1 cellular context compared by ENCODE assay signal in genomic region chr2:195657634-195658540, GRCh38.
TF ChIP-seq lines count a peak whose summit lies in the region.

No MANE protein-coding gene starts in this region.

TF ChIP-seq in K562, 482 proteins besides CTCF, POLR2A, EP300 and RAD21 (continued from another document and continues in another):
- TF ChIP-seq PBX2 (CRISPR knock-in tag; IDR thresholded peaks at IDR 0.05; ENCODE audit: low read depth), result no peak
- no peak for TF ChIP-seq PBX2 (tag; conservative IDR thresholded peaks at IDR 0.05; ENCODE audit: low read depth)
- TF ChIP-seq JUN (IDR thresholded peaks at IDR 0.05; ENCODE audit: borderline replicate concordance, low read depth, low read length), result no peak
- TF ChIP-seq JUN (CRISPR knock-in tag; IDR thresholded peaks at IDR 0.05; ENCODE audit: borderline replicate concordance), result no peak
- TF ChIP-seq EWSR1 (IDR thresholded peaks at IDR 0.05; ENCODE audit: borderline replicate concordance, low read depth, partially characterized antibody), result no peak
- no peak for TF ChIP-seq MYBL2 (IDR thresholded peaks at IDR 0.05; ENCODE audit: low read depth)
- TF ChIP-seq MYBL2 (CRISPR knock-in tag; IDR thresholded peaks at IDR 0.05; ENCODE audit: borderline replicate concordance), result no peak
- no peak for TF ChIP-seq E2F4 (CRISPR knock-in tag; IDR thresholded peaks at IDR 0.05; ENCODE audit: low read depth)
- TF ChIP-seq TRIM25 (IDR thresholded peaks at IDR 0.05; ENCODE audit: borderline replicate concordance), result no peak
- no peak for TF ChIP-seq OTX1 (CRISPR knock-in tag; IDR thresholded peaks at IDR 0.05)
- no peak for TF ChIP-seq ZNF274 (IDR thresholded peaks at IDR 0.05; ENCODE audit: borderline replicate concordance, low read depth, low read length)
- TF ChIP-seq BCL6 (CRISPR knock-in tag; IDR thresholded peaks at IDR 0.05), result no peak
- peak; percentile 88 for TF ChIP-seq USF1 (CRISPR knock-in tag; IDR thresholded peaks at IDR 0.05)
- TF ChIP-seq POLR2H (tag; IDR thresholded peaks at IDR 0.05; ENCODE audit: low read depth), result no peak
- no peak for TF ChIP-seq ZNF217 (CRISPR knock-in tag; IDR thresholded peaks at IDR 0.05)
- no peak for TF ChIP-seq RBM17 (IDR thresholded peaks at IDR 0.05; ENCODE audit: borderline replicate concordance, low read depth, low read length)
- no peak for TF ChIP-seq CBX2 (IDR thresholded peaks at IDR 0.05; ENCODE audit: insufficient read depth, low read length, poor library complexity, severe bottlenecking)
- no peak for TF ChIP-seq TFAM (CRISPR knock-in tag; conservative IDR thresholded peaks at IDR 0.05)
- TF ChIP-seq KDM4B (IDR thresholded peaks at IDR 0.05; ENCODE audit: borderline replicate concordance in 2 of 2, low read depth in 1 of 2), result no peak
- TF ChIP-seq CHD1 (IDR thresholded peaks at IDR 0.05; ENCODE audit: low read length), result no peak
- no peak for TF ChIP-seq HNRNPK (IDR thresholded peaks at IDR 0.05; ENCODE audit: low read depth, low read length, poor library complexity, severe bottlenecking)
- TF ChIP-seq ZNF277 (CRISPR knock-in tag; IDR thresholded peaks at IDR 0.05; ENCODE audit: borderline replicate concordance), result no peak
- no peak for TF ChIP-seq SRSF9 (IDR thresholded peaks at IDR 0.05; ENCODE audit: borderline replicate concordance, low read depth, low read length)
- no peak for TF ChIP-seq ZZZ3 (IDR thresholded peaks at IDR 0.05)
- TF ChIP-seq TAF15 (IDR thresholded peaks at IDR 0.05; ENCODE audit: low read depth, low read length), result no peak
- no peak for TF ChIP-seq JUNB (CRISPR knock-in tag; conservative IDR thresholded peaks at IDR 0.05)
- TF ChIP-seq AFF1 (IDR thresholded peaks at IDR 0.05; ENCODE audit: low read depth in 1 of 2, partially characterized antibody in 2 of 2), result peak in 1 of 2 experiments; percentile 25
- no peak for TF ChIP-seq HLTF (IDR thresholded peaks at IDR 0.05)
- peak; percentile 87 for TF ChIP-seq PRPF4 (IDR thresholded peaks at IDR 0.05; ENCODE audit: insufficient read depth, low read depth, low read length, poor library complexity, severe bottlenecking)
- TF ChIP-seq ZBTB34 (CRISPR knock-in tag; IDR thresholded peaks at IDR 0.05), result no peak
- TF ChIP-seq PRMT5 (CRISPR knock-in tag; IDR thresholded peaks at IDR 0.05), result no peak
- TF ChIP-seq RBM25 (IDR thresholded peaks at IDR 0.05; ENCODE audit: low read depth, low read length, severe bottlenecking), result no peak
- no peak for TF ChIP-seq ZNF224 (CRISPR knock-in tag; IDR thresholded peaks at IDR 0.05)
- no peak for TF ChIP-seq IFI16 (CRISPR knock-in tag; IDR thresholded peaks at IDR 0.05)
- no peak for TF ChIP-seq MLX (CRISPR knock-in tag; conservative IDR thresholded peaks at IDR 0.05)
- peak in 1 of 3 experiments; percentile 14 for TF ChIP-seq YY1 (IDR thresholded peaks at IDR 0.05; ENCODE audit: borderline replicate concordance in 1 of 3, control insufficient read depth in 1 of 3, extremely low read depth in 1 of 3, insufficient read depth in 3 of 3, insufficient read length in 1 of 3, insufficient replicate concordance in 2 of 3, low read depth in 1 of 3, low read length in 2 of 3)
- no peak for TF ChIP-seq MCM3 (IDR thresholded peaks at IDR 0.05)
- no peak for TF ChIP-seq ASH1L (IDR thresholded peaks at IDR 0.05; ENCODE audit: borderline replicate concordance, low read depth, partially characterized antibody)
- TF ChIP-seq CREM (IDR thresholded peaks at IDR 0.05; ENCODE audit: low read depth), result peak; percentile 41
- no peak for TF ChIP-seq MIER1 (IDR thresholded peaks at IDR 0.05; ENCODE audit: low read depth)
- no peak for TF ChIP-seq PREB (CRISPR knock-in tag; IDR thresholded peaks at IDR 0.05)
- no peak for TF ChIP-seq POLR2AphosphoS2 (IDR thresholded peaks at IDR 0.05; ENCODE audit: low read length)
- no peak for TF ChIP-seq NR1H2 (CRISPR knock-in tag; IDR thresholded peaks at IDR 0.05)
- TF ChIP-seq TFE3 (CRISPR knock-in tag; IDR thresholded peaks at IDR 0.05), result no peak
- TF ChIP-seq FOXO4 (CRISPR knock-in tag; IDR thresholded peaks at IDR 0.05), result no peak
